In the genomic region with DNA sequence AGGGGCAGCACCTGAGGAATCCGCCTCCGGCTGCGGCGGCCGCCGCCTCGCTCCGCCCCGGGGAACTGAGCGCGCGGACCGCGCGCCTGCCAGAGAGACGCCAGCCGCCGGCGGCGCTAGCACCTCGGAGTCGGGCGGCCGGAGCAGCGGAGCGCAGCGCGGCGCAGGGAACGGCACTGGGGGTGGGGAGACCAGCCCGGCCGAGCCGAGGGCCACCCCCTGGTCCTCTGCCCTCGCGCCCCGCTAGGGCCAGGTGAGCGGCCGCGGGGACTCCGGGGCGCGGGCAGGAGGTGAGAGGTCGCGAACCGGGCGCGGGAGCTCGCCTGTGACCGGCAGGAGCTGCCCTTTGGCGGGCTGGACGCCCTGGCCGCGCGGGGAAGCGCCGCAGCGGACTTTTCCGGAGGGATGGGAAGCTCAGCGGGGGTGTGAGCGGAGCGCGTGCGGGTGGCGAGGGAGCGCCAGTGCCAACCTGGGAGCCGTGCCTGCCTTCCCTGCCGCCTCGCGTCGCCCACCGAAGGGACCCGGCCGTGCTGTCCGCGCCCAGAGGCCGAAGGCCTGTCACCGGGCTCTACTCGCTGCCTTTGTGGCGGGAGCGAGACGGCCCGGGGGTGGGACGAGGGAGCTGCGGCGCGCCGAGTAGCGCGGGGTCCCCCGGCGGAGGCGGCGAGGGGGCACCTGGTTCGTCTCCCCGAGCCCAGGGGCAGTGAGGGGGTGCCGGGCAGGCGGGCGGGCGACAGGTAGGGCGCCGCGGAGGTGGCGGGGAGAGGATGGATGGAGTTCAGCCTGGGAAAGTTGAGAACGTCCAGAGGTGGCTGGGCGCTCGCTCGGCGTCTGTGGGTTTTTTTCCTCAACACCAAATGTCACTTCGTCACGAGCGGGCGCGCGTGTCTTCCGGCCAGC, we compare ENCODE assay signal across 9 cellular contexts. TPM values are rescaled to one million over a fixed set of nuclear protein-coding genes. Genes with fewer than 3 reads are reported as not detected.
DNase-seq lines count a peak whose midpoint lies in the region; ATAC-seq and TF ChIP-seq lines count a peak whose summit lies in the region.
"Had no signal": no experiment of that assay in that cellular context is flagged by ENCODE, and none has a peak within 500 bp of the region (broad histone marks: within the 10 kb centered on the region; RNA-seq: fewer than 3 reads in every experiment).

A gene (plus strand): TSS at position 92 of the 900 bp plus-strand sequence. CDS start 141,287 bp downstream, outside the sequence.

- H3K27ac ChIP-seq in right atrium auricular region: peak within 1 kb of the TSS; percentile 85 to 93

- CTCF ChIA-PET in activated naive CD4-positive, alpha-beta T cell treated with anti-CD3 and anti-CD28 coated beads for 36 hours (lab: Charles Lee): no interaction called here

- H3K4me1 Mint-ChIP-seq in activated naive CD4-positive, alpha-beta T cell treated with anti-CD3 and anti-CD28 coated beads for 36 hours (ENCODE audit: low read depth): peaks cover 14% of the 10 kb centered on the region

- peaks cover 0 to 25% of the 10 kb centered on the region in 2 donors for H3K4me1 ChIP-seq in right atrium auricular region

- peaks cover 49% of the 10 kb centered on the region for H3K27me3 Mint-ChIP-seq in activated naive CD4-positive, alpha-beta T cell treated with anti-CD3 and anti-CD28 coated beads for 36 hours (ENCODE audit: low read depth)

- no peaks in the 10 kb centered on the region for H3K9me3 Mint-ChIP-seq in activated naive CD4-positive, alpha-beta T cell treated with anti-CD3 and anti-CD28 coated beads for 36 hours
- H3K9me3 Mint-ChIP-seq: natural killer cell treated with Interleukin-12 subunit alpha and Interleukin-12 subunit beta and Interleukin-15 and Interleukin-18, amount 100 ng/mL, for 72 hours had no signal

- H3K36me3 ChIP-seq in right atrium auricular region: no peaks in the 10 kb centered on the region

- peak; percentile 14 to 49 for TF ChIP-seq CTCF in right atrium auricular region (IDR thresholded peaks at IDR 0.05)

- H3K4me3 Mint-ChIP-seq in activated naive CD4-positive, alpha-beta T cell treated with anti-CD3 and anti-CD28 coated beads for 36 hours: peak within 1 kb of the TSS; percentile 32
- H3K4me3 Mint-ChIP-seq: natural killer cell treated with Interleukin-12 subunit alpha and Interleukin-12 subunit beta and Interleukin-15 and Interleukin-18, amount 100 ng/mL, for 72 hours had no signal

- no peaks in the 10 kb centered on the region for H3K27me3 ChIP-seq in right atrium auricular region

- peak within 1 kb of the TSS; percentile 57 to 66 for H3K4me3 ChIP-seq in right atrium auricular region

- no peak for ATAC-seq in HG03442 (IDR thresholded peaks at IDR 0.05; ENCODE audit: unreplicated experiment)

- no peaks in the 10 kb centered on the region for H3K36me3 Mint-ChIP-seq in activated naive CD4-positive, alpha-beta T cell treated with anti-CD3 and anti-CD28 coated beads for 36 hours (ENCODE audit: low read depth)
- H3K36me3 Mint-ChIP-seq: natural killer cell treated with Interleukin-12 subunit alpha and Interleukin-12 subunit beta and Interleukin-15 and Interleukin-18, amount 100 ng/mL, for 72 hours had no signal

- DNase-seq in activated naive CD4-positive, alpha-beta T cell treated with anti-CD3 and anti-CD28 coated beads for 36 hours: peak; percentile 40
- DNase-seq in activated naive CD4-positive, alpha-beta T cell (lab: John Stamatoyannopoulos, UW): no peak
- DNase-seq in NCI-H1092 (lab: John Stamatoyannopoulos, UW) (peak; percentile 30), amniotic stem cell (lab: John Stamatoyannopoulos, UW) (peak; percentile 64), right atrium auricular region (ENCODE audit: low spot score) (no peak), putamen (ENCODE audit: low spot score) (peak; percentile 60)
- DNase-seq in activated effector memory CD4-positive, alpha-beta T cell treated with Interleukin-2 at 50 U/mL for 16 hours: no peak

- H3K9me3 ChIP-seq in right atrium auricular region: no peaks in the 10 kb centered on the region

- H3K27ac Mint-ChIP-seq in activated naive CD4-positive, alpha-beta T cell treated with anti-CD3 and anti-CD28 coated beads for 36 hours: no peak within 1 kb of the TSS
- H3K27ac Mint-ChIP-seq: natural killer cell treated with Interleukin-12 subunit alpha and Interleukin-12 subunit beta and Interleukin-15 and Interleukin-18, amount 100 ng/mL, for 72 hours had no signal

- intact Hi-C loops in activated naive CD4-positive, alpha-beta T cell treated with anti-CD3 and anti-CD28 coated beads for 36 hours (cut with micrococcal nuclease): loop anchor here (5.0 kb wide), 1 partner anchor 925 kb away; a partner anchor contains a TSS

RNA-seq across cellular contexts. Expression of the gene that starts here (rescaled TPM):
- not detected for total RNA-seq in activated naive CD4-positive, alpha-beta T cell treated with anti-CD3 and anti-CD28 coated beads for 36 hours
- 10 to 100 TPM; 17.5 to 19.1 TPM for total RNA-seq in right atrium auricular region
- total RNA-seq: natural killer cell treated with Interleukin-12 subunit alpha and Interleukin-12 subunit beta and Interleukin-15 and Interleukin-18, amount 100 ng/mL, for 72 hours had no signal

Comparison
In these comparisons a context has a peak if more than half of its experiments do, and no peak if none do; other contexts are left out.
1. RNA of the gene that starts here (total RNA-seq): 17.5 to 19.1 TPM in right atrium auricular region; not detected in activated naive CD4-positive, alpha-beta T cell treated with anti-CD3 and anti-CD28 coated beads for 36 hours; every median in the first group is over 10 times any median in the second.
2. Peak in DNase-seq in activated naive CD4-positive, alpha-beta T cell treated with anti-CD3 and anti-CD28 coated beads for 36 hours; RNA of the gene not detected or under 1 TPM.
3. DNase-seq: peak in NCI-H1092 (single experiment), amniotic stem cell (single experiment) and putamen (single experiment); none in activated naive CD4-positive, alpha-beta T cell (0 of 4), right atrium auricular region (single experiment) and activated effector memory CD4-positive, alpha-beta T cell treated with Interleukin-2 at 50 U/mL for 16 hours (single experiment).